ENCODE assay signal across 1 cellular context in genomic region chr3:171258316-171258715, GRCh38.
A peak's percentile ranks its signal among the peaks of the same experiment; 100 is the strongest.
TF ChIP-seq lines count a peak whose summit lies in the region.

No MANE protein-coding gene starts in this region.

TF ChIP-seq in GM12878, 131 proteins besides CTCF, POLR2A, EP300 and RAD21 (continued from another document and continues in another):
- TF ChIP-seq REST (IDR thresholded peaks at IDR 0.05; ENCODE audit: low read depth, low read length) = no peak
- peak; percentile 29; the same call in 1 of the 2 replicates for TF ChIP-seq RELB (IDR thresholded peaks at IDR 0.05; ENCODE audit: low read depth)
- TF ChIP-seq PKNOX1 (IDR thresholded peaks at IDR 0.05) = peak; percentile 90
- TF ChIP-seq ATF2 (IDR thresholded peaks at IDR 0.05; ENCODE audit: low read length) = no peak
- no peak for TF ChIP-seq NFYA (IDR thresholded peaks at IDR 0.05; ENCODE audit: borderline replicate concordance, low read depth, low read length)
- TF ChIP-seq USF2 (IDR thresholded peaks at IDR 0.05; ENCODE audit: borderline replicate concordance, low read depth, low read length) = no peak
- no peak for TF ChIP-seq KAT2A (conservative IDR thresholded peaks at IDR 0.05; ENCODE audit: control insufficient read depth, low read depth, low read length)
- no peak for TF ChIP-seq YBX1 (IDR thresholded peaks at IDR 0.05)
- TF ChIP-seq CBX5 (IDR thresholded peaks at IDR 0.05; ENCODE audit: low read depth) = no peak
- no peak for TF ChIP-seq RB1 (IDR thresholded peaks at IDR 0.05; ENCODE audit: borderline replicate concordance)
- no peak for TF ChIP-seq CUX1 (IDR thresholded peaks at IDR 0.05; ENCODE audit: insufficient replicate concordance, low read depth, low read length)
- TF ChIP-seq NR2C1 (IDR thresholded peaks at IDR 0.05) = no peak
- TF ChIP-seq TAF1 (IDR thresholded peaks at IDR 0.05; ENCODE audit: borderline replicate concordance, low read depth, low read length) = no peak
- TF ChIP-seq KDM1A (IDR thresholded peaks at IDR 0.05; ENCODE audit: borderline replicate concordance) = no peak
- TF ChIP-seq ZNF622 (IDR thresholded peaks at IDR 0.05) = no peak
- TF ChIP-seq ZBTB40 (IDR thresholded peaks at IDR 0.05; ENCODE audit: borderline replicate concordance) = no peak
- TF ChIP-seq IRF4 (IDR thresholded peaks at IDR 0.05; ENCODE audit: low read depth, low read length) = no peak
- no peak for TF ChIP-seq CREB1 (IDR thresholded peaks at IDR 0.05; ENCODE audit: low read depth)
- no peak for TF ChIP-seq ZNF687 (IDR thresholded peaks at IDR 0.05)
- no peak for TF ChIP-seq EED (IDR thresholded peaks at IDR 0.05; ENCODE audit: low read depth)
- TF ChIP-seq NFXL1 (IDR thresholded peaks at IDR 0.05; ENCODE audit: borderline replicate concordance) = no peak
- no peak for TF ChIP-seq SREBF2 (IDR thresholded peaks at IDR 0.05; ENCODE audit: low read length)
- no peak for TF ChIP-seq CBFB (IDR thresholded peaks at IDR 0.05; ENCODE audit: low read depth)
- no peak for TF ChIP-seq ATF3 (IDR thresholded peaks at IDR 0.05; ENCODE audit: borderline replicate concordance, extremely low read depth, low read depth, low read length)
- TF ChIP-seq ZSCAN29 (IDR thresholded peaks at IDR 0.05) = no peak
- TF ChIP-seq E2F4 (IDR thresholded peaks at IDR 0.05; ENCODE audit: low read depth, low read length) = no peak
- no peak for TF ChIP-seq SMARCA5 (IDR thresholded peaks at IDR 0.05)
